Comparison of ENCODE assay signal across 1 cellular context in the genomic region with DNA sequence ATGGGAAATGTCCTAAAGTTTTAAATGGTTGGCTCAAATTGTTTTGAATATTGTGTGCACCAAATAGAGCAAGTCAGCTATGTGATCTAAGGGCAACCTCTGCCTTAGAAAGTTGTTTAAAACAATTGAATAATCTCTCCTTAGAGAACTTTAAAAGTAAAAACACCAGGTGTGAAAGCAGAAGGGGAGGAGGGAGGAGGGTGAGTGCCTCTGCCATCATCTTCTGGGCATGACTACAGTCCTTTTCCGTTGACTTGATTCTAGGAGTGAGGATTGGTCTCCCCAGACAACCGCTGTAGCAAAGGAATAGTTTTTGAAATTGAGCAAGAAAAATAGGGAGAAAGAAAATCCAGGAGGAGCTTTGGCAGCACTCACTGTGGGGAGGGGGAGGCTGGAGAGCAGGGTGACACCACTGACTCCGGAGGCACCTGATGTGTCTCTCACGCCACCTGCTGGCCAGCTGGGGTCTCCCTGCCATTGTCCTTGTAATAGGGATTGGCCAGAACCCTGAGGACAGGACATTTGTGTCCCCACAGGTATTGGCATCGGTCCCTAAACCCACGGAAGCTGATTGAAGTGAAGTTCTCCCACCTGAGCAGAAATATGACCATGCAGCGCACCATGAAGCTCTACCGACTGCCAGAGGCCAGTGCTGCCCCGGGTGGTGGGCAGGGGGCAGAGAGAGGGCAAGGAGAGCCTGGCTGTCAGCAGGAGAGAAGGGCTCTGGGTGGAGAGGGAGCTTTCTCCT.
TF ChIP-seq lines count a peak whose summit lies in the region.

No MANE protein-coding gene starts in this region.

TF ChIP-seq in endothelial cell of umbilical vein, 7 proteins besides CTCF, POLR2A, EP300 and RAD21 (continued from another document):
- TF ChIP-seq, protein P1, sequence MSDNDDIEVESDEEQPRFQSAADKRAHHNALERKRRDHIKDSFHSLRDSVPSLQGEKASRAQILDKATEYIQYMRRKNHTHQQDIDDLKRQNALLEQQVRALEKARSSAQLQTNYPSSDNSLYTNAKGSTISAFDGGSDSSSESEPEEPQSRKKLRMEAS (IDR thresholded peaks at IDR 0.05; ENCODE audit: insufficient read depth, insufficient read length): no peak
- TF ChIP-seq EZH2 (IDR thresholded peaks at IDR 0.05; ENCODE audit: borderline replicate concordance, low read depth, low read length, severe bottlenecking): no peak
